16 cellular contexts compared by ENCODE assay signal in genomic region chr9:80020530-80020929, GRCh38.
"Had no signal": no experiment of that assay in that cellular context is flagged by ENCODE, and none has a peak within 500 bp of the region (broad histone marks: within the 10 kb centered on the region; RNA-seq: fewer than 3 reads in every experiment).

No MANE protein-coding gene starts in this region.

- H3K36me3 ChIP-seq: breast epithelium, gastroesophageal sphincter, left lung, tibial artery, uterus had no signal

- H3K4me1 ChIP-seq: breast epithelium, gastroesophageal sphincter, left lung, tibial artery, uterus had no signal

- H3K4me1 Mint-ChIP-seq: activated naive CD8-positive, alpha-beta T cell treated with anti-CD3 and anti-CD28 coated beads, Interleukin-2, amount 10 ng/mL, durations not matched to agents 7 days and 5 days had no signal

- H3K27me3 Mint-ChIP-seq: activated naive CD8-positive, alpha-beta T cell treated with anti-CD3 and anti-CD28 coated beads, Interleukin-2, amount 10 ng/mL, durations not matched to agents 7 days and 5 days had no signal

- H3K4me3 ChIP-seq: breast epithelium, gastroesophageal sphincter, left lung, tibial artery, uterus had no signal

- H3K9me3 ChIP-seq: breast epithelium, gastroesophageal sphincter, left lung, tibial artery, uterus had no signal

- DNase-seq: activated CD4-positive, alpha-beta T cell treated with anti-CD3 and anti-CD28 coated beads, Interleukin-2, amount 50 U/mL, for 48 hours; activated CD4-positive, CD25-positive, alpha-beta regulatory T cell; activated gamma-delta T cell treated with Interleukin-2 at 50 U/mL for 16 hours; activated naive CD8-positive, alpha-beta T cell treated with anti-CD3 and anti-CD28 coated beads, Interleukin-2, amount 10 ng/mL, durations not matched to agents 7 days and 5 days; activated T-cell treated with anti-CD3 and anti-CD28 coated beads, Interleukin-2, amount 50 U/mL, for 72 hours; aorta; dermis blood vessel endothelial cell; islet precursor cell; left lung; mesendoderm; nephron progenitor cell; stimulated activated CD4-positive, alpha-beta T cell treated with anti-CD3 and anti-CD28 coated beads, Interleukin-4, amount 100 ng/mL, for 4 hours; tibial artery; uterus had no signal

- H3K27me3 ChIP-seq: breast epithelium, gastroesophageal sphincter, left lung, tibial artery, uterus had no signal

- H3K4me3 Mint-ChIP-seq: activated naive CD8-positive, alpha-beta T cell treated with anti-CD3 and anti-CD28 coated beads, Interleukin-2, amount 10 ng/mL, durations not matched to agents 7 days and 5 days; activated T-cell treated with anti-CD3 and anti-CD28 coated beads, Interleukin-2, amount 50 U/mL, for 72 hours; nephron progenitor cell had no signal

- H3K9me3 Mint-ChIP-seq: activated naive CD8-positive, alpha-beta T cell treated with anti-CD3 and anti-CD28 coated beads, Interleukin-2, amount 10 ng/mL, durations not matched to agents 7 days and 5 days; activated T-cell treated with anti-CD3 and anti-CD28 coated beads, Interleukin-2, amount 50 U/mL, for 72 hours had no signal

- H3K27ac ChIP-seq: breast epithelium, gastroesophageal sphincter, left lung, tibial artery, uterus had no signal

- ATAC-seq: activated T-cell treated with anti-CD3 and anti-CD28 coated beads, Interleukin-2, amount 50 U/mL, for 72 hours; gastroesophageal sphincter; left lung had no signal

- H3K36me3 Mint-ChIP-seq: activated naive CD8-positive, alpha-beta T cell treated with anti-CD3 and anti-CD28 coated beads, Interleukin-2, amount 10 ng/mL, durations not matched to agents 7 days and 5 days had no signal

- H3K27ac Mint-ChIP-seq: activated naive CD8-positive, alpha-beta T cell treated with anti-CD3 and anti-CD28 coated beads, Interleukin-2, amount 10 ng/mL, durations not matched to agents 7 days and 5 days; activated T-cell treated with anti-CD3 and anti-CD28 coated beads, Interleukin-2, amount 50 U/mL, for 72 hours; nephron progenitor cell had no signal
